Comparison of ENCODE assay signal across 8 cellular contexts in the genomic region with DNA sequence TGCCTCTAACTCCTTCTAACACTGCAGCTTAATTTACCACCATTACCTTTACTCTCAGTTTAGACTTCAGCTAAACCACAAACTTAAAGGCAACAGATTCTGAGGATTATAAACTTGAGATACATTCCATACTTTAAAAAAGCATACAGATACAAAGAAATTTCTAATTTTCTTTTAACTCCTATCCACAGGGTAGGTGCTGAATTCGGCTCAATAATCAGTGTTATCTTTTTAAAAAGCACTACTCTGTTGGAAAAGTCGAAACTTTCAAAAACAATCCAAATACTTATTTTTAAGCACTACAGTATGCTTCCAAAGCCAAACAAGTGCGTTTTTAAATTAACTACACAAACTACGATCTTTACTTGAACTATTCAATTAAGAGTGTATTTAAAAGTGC. TPM values are rescaled to one million over a fixed set of nuclear protein-coding genes. Genes with fewer than 3 reads are reported as not detected.
DNase-seq lines count a peak whose midpoint lies in the region; ATAC-seq and TF ChIP-seq lines count a peak whose summit lies in the region.

No MANE protein-coding gene starts in this region.

- TF ChIP-seq CTCF in fibroblast of lung (conservative IDR thresholded peaks at IDR 0.05 in 1 of 2, IDR thresholded peaks at IDR 0.05 in 1 of 2; ENCODE audit: low read depth in 1 of 2, low read length in 2 of 2): no peak

- H3K4me3 ChIP-seq in GM08714 (ENCODE audit: low read length) (peak overlapping the region; percentile 76), SJCRH30 (peak overlapping the region; percentile 94), fibroblast of lung (replicated peaks in 1 of 4; ENCODE audit: control extremely low read depth in 1 of 4, insufficient read depth in 1 of 4, low read depth in 3 of 4, low read length in 4 of 4) (peak overlapping the region; percentile 88 to 94 (median 91)), rectal smooth muscle tissue (ENCODE audit: low read length) (peak overlapping the region; percentile 71)

- H3K9ac ChIP-seq in fibroblast of lung (ENCODE audit: insufficient read depth, low read length): peak overlapping the region; percentile 91
- peak overlapping the region; percentile 39 for H3K9ac ChIP-seq in rectal smooth muscle tissue (ENCODE audit: low read length)

- DNase-seq in SJCRH30 (no peak), fibroblast of lung (ENCODE audit: low read depth in 2 of 2) (no peak), NCI-H82 (lab: John Stamatoyannopoulos, UW) (no peak), EL (no peak)

- no peak overlapping the region for H2AFZ ChIP-seq in fibroblast of lung (ENCODE audit: low read length)

- peak overlapping the region; percentile 63; the same call in 1 of the 2 replicates for H3K27ac ChIP-seq in SJCRH30
- peak overlapping the region; percentile 86 for H3K27ac ChIP-seq in fibroblast of lung (ENCODE audit: insufficient read depth, low read length)
- no peak overlapping the region for H3K27ac ChIP-seq in rectal smooth muscle tissue (ENCODE audit: low read depth, low read length)

- H3K36me3 ChIP-seq in SJCRH30 (peaks cover 46% of the 10 kb centered on the region), fibroblast of lung (ENCODE audit: control insufficient read depth, insufficient read depth, low read length) (peaks cover 2% of the 10 kb centered on the region), rectal smooth muscle tissue (ENCODE audit: control insufficient read depth, insufficient read depth, low read length) (peaks cover 8% of the 10 kb centered on the region)

- no peaks in the 10 kb centered on the region for H4K20me1 ChIP-seq in fibroblast of lung (ENCODE audit: control insufficient read depth, extremely low read depth, insufficient read depth, low read length)

- ATAC-seq in HG03521 (IDR thresholded peaks at IDR 0.05; ENCODE audit: unreplicated experiment): no peak
- no peak for ATAC-seq in GM19467 (IDR thresholded peaks at IDR 0.05; ENCODE audit: unreplicated experiment)

- H3K27me3 ChIP-seq in SJCRH30 (no peaks in the 10 kb centered on the region), fibroblast of lung (ENCODE audit: control insufficient read depth, insufficient read depth, low read length) (no peaks in the 10 kb centered on the region), rectal smooth muscle tissue (ENCODE audit: control insufficient read depth, insufficient read depth, low read length) (no peaks in the 10 kb centered on the region)

- H3K4me1 ChIP-seq in SJCRH30 (no peaks in the 10 kb centered on the region), fibroblast of lung (ENCODE audit: control insufficient read depth, extremely low read depth, insufficient read depth, low read length) (no peaks in the 10 kb centered on the region), rectal smooth muscle tissue (ENCODE audit: control insufficient read depth, insufficient read depth, low read length) (peaks cover 14% of the 10 kb centered on the region)

- H3K4me2 ChIP-seq in fibroblast of lung (ENCODE audit: extremely low read depth, insufficient read depth, low read length): peak overlapping the region; percentile 87

- no peaks in the 10 kb centered on the region for H3K9me3 ChIP-seq in SJCRH30 (replicated peaks)
- H3K9me3 ChIP-seq in fibroblast of lung (ENCODE audit: control insufficient read depth, insufficient read depth, low read depth, low read length): no peaks in the 10 kb centered on the region

- H3K79me2 ChIP-seq in fibroblast of lung (ENCODE audit: control insufficient read depth, insufficient read depth, low read length): peaks cover 51% of the 10 kb centered on the region

RNA-seq across cellular contexts. Expression of a gene that starts 1.0 kb away (rescaled TPM):
- total RNA-seq in SJCRH30 (2014; rRNA removed; shearing (Covaris generic)): 11.4 and 17.0 TPM in 2 replicates
- 7.2 and 8.9 TPM in 2 replicates for total RNA-seq in fibroblast of lung
- polyA plus RNA-seq in fibroblast of lung: 17.6 and 19.4 TPM in 2 replicates
- polyA plus RNA-seq in fibroblast of lung (2012): 20.4 and 21.3 TPM in 2 replicates
- 0.08 and 4.2 TPM in 2 replicates for polyA minus RNA-seq in fibroblast of lung (ENCODE audit: low replicate concordance)
